Comparison of ENCODE assay signal across 8 cellular contexts in genomic region chr16:58638148-58639036, GRCh38. TPM values are rescaled to one million over a fixed set of nuclear protein-coding genes. Genes with fewer than 3 reads are reported as not detected.
A peak's percentile ranks its signal among the peaks of the same experiment; 100 is the strongest.
DNase-seq lines count a peak whose midpoint lies in the region; ATAC-seq, FAIRE-seq and TF ChIP-seq lines count a peak whose summit lies in the region.

No MANE protein-coding gene starts in this region.

- no peak for TF ChIP-seq POLR2A in NB4 (IDR thresholded peaks at IDR 0.05; ENCODE audit: extremely low read depth, insufficient read length)
- no peak for TF ChIP-seq POLR2A in endothelial cell of umbilical vein (IDR thresholded peaks at IDR 0.05; ENCODE audit: low read depth, low read length)

- no peaks in the 10 kb centered on the region for H3K79me1 ChIP-seq in neuronal stem cell (ENCODE audit: low read depth, low read length)

- no peaks in the 10 kb centered on the region for H3K36me3 ChIP-seq in endothelial cell of umbilical vein (ENCODE audit: control insufficient read depth in 2 of 2, extremely low read depth in 1 of 2, insufficient read depth in 2 of 2, low read length in 2 of 2)
- no peaks in the 10 kb centered on the region for H3K36me3 ChIP-seq in neuronal stem cell (replicated peaks in 1 of 2; ENCODE audit: control insufficient read depth in 2 of 2, insufficient read depth in 2 of 2, low read length in 2 of 2)

- DNase-seq in Daoy (ENCODE audit: low read depth) (peak; percentile 74), NB4 (ENCODE audit: low read depth) (peak; percentile 38), endothelial cell of umbilical vein (ENCODE audit: low read depth, low spot score) (peak; percentile 21), myocyte (ENCODE audit: low read depth) (peak; percentile 80), NCI-H1105 treated with DMSO at 0.1 percent for 48 hours (lab: John Stamatoyannopoulos, UW) (no peak), neuronal stem cell (ENCODE audit: low spot score) (no peak)
- no peak for DNase-seq in stimulated activated naive CD4-positive, alpha-beta T cell treated with Interleukin-2 at 50 U/mL for 16 hours (lab: John Stamatoyannopoulos, UW)

- H3K9me3 ChIP-seq in endothelial cell of umbilical vein (replicated peaks; ENCODE audit: control insufficient read depth, insufficient read depth, low read length) (no peaks in the 10 kb centered on the region), neuronal stem cell (replicated peaks in 1 of 2; ENCODE audit: control insufficient read depth in 2 of 2, insufficient read depth in 1 of 2, low read depth in 1 of 2, low read length in 2 of 2) (no peaks in the 10 kb centered on the region)

- H3K9ac ChIP-seq in endothelial cell of umbilical vein (replicated peaks; ENCODE audit: extremely low read depth, insufficient read depth, low read length) (no peak overlapping the region), neuronal stem cell (ENCODE audit: low read depth, low read length, poor library complexity) (no peak overlapping the region)

- H3K18ac ChIP-seq in neuronal stem cell (ENCODE audit: low read length): no peak overlapping the region

- H3K79me2 ChIP-seq in endothelial cell of umbilical vein (ENCODE audit: control insufficient read depth, insufficient read depth, low read length): no peaks in the 10 kb centered on the region

- no peak overlapping the region for H2BK15ac ChIP-seq in neuronal stem cell (ENCODE audit: low read length)

- no peak overlapping the region for H3K27ac ChIP-seq in endothelial cell of umbilical vein (ENCODE audit: insufficient read depth, low read depth, low read length)
- H3K27ac ChIP-seq in neuronal stem cell (replicated peaks; ENCODE audit: low read length): no peak overlapping the region

- H3K27me3 ChIP-seq in endothelial cell of umbilical vein (ENCODE audit: control insufficient read depth in 2 of 2, insufficient read depth in 2 of 2, low read length in 2 of 2) (peaks cover 0 to 3% of the 10 kb centered on the region in 2 experiments), neuronal stem cell (ENCODE audit: control insufficient read depth in 3 of 3, insufficient read depth in 3 of 3, low read depth in 1 of 3, low read length in 3 of 3) (peaks cover 0 to 6% (median 0%) of the 10 kb centered on the region in 3 experiments)

- no peak overlapping the region for H3K4me2 ChIP-seq in endothelial cell of umbilical vein (ENCODE audit: insufficient read depth, low read length)
- H3K4me2 ChIP-seq in neuronal stem cell (ENCODE audit: insufficient read depth, low read length, poor library complexity, severe bottlenecking): no peak overlapping the region

- H3K4me1 ChIP-seq in endothelial cell of umbilical vein (ENCODE audit: control insufficient read depth, extremely low read depth, insufficient read depth, low read length) (no peaks in the 10 kb centered on the region), neuronal stem cell (ENCODE audit: control insufficient read depth in 2 of 2, insufficient read depth in 1 of 2, low read depth in 1 of 2, low read length in 2 of 2) (no peaks in the 10 kb centered on the region)

- H2AK5ac ChIP-seq in neuronal stem cell (ENCODE audit: low read depth, low read length): no peak overlapping the region

- no peak for ATAC-seq in HG03354 (IDR thresholded peaks at IDR 0.05; ENCODE audit: poor library complexity, severe bottlenecking, unreplicated experiment)

- TF ChIP-seq CTCF in NB4 (IDR thresholded peaks at IDR 0.05; ENCODE audit: low read depth, low read length): no peak
- no peak for TF ChIP-seq CTCF in endothelial cell of umbilical vein (IDR thresholded peaks at IDR 0.05; ENCODE audit: extremely low read depth in 1 of 2, insufficient read depth in 1 of 2, low read depth in 1 of 2, low read length in 2 of 2)

- no peak overlapping the region for H2BK5ac ChIP-seq in neuronal stem cell (ENCODE audit: low read length)

- no peak overlapping the region for H2BK120ac ChIP-seq in neuronal stem cell (ENCODE audit: low read depth, low read length)

- H4K91ac ChIP-seq in neuronal stem cell (ENCODE audit: low read depth, low read length, poor library complexity): no peak overlapping the region

- H2AFZ ChIP-seq in endothelial cell of umbilical vein (ENCODE audit: low read depth, low read length): no peak overlapping the region
- H2AFZ ChIP-seq in neuronal stem cell (ENCODE audit: low read length): no peak overlapping the region

- H3K9me1 ChIP-seq in endothelial cell of umbilical vein (replicated peaks; ENCODE audit: control insufficient read depth, extremely low read depth, insufficient read depth, low read length): no peaks in the 10 kb centered on the region

- CTCF ChIA-PET in endothelial cell of umbilical vein (lab: Charles Lee): interaction anchor here (0.7 to 1.6 kb wide), 5 partner anchors 14 to 302 kb away, joined by 3 to 7 read pairs (median 3); no protein-coding TSS in a partner anchor

- WGBS in neuronal stem cell (ENCODE audit: extremely low coverage in 2 of 2, insufficient read length in 2 of 2, insufficient replicate concordance in 1 of 2), 2 donors: no CpG with 5 or more reads among the region's 8 CpGs

- no peak overlapping the region for H2BK12ac ChIP-seq in neuronal stem cell (ENCODE audit: low read length)

- H3K14ac ChIP-seq in neuronal stem cell (ENCODE audit: low read length): no peak overlapping the region

- no peak overlapping the region for H3K4ac ChIP-seq in neuronal stem cell (ENCODE audit: low read length)

- no peak overlapping the region for H3K4me3 ChIP-seq in NB4 (ENCODE audit: low read depth, low read length)
- H3K4me3 ChIP-seq in endothelial cell of umbilical vein (replicated peaks in 1 of 3; ENCODE audit: insufficient read depth in 1 of 3, low read depth in 1 of 3, low read length in 3 of 3): no peak overlapping the region
- H3K4me3 ChIP-seq in neuronal stem cell (ENCODE audit: low read length in 2 of 2): no peak overlapping the region

- H4K20me1 ChIP-seq in endothelial cell of umbilical vein (replicated peaks; ENCODE audit: control insufficient read depth, extremely low read depth, insufficient read depth, low read length): no peaks in the 10 kb centered on the region

- no peak overlapping the region for H4K8ac ChIP-seq in neuronal stem cell (ENCODE audit: low read depth, low read length)

- no TSS peak for BruUV-seq in endothelial cell of umbilical vein (replicated peaks; lab: Mats Ljungman, UMichigan)

- POLR2A ChIA-PET in endothelial cell of umbilical vein (lab: Charles Lee): no interaction called here

- FAIRE-seq in endothelial cell of umbilical vein (lab: Jason Lieb, UNC): peak; percentile 59

- dilution Hi-C loops in endothelial cell of umbilical vein (cut with MboI; ENCODE audit: extremely low pct_ligation_motif_present, low sequenced_read_pairs): no loop called here

- intact Hi-C loops in endothelial cell of umbilical vein (cut with micrococcal nuclease): loop anchor here (10.0 kb wide), 1 partner anchor 744 kb away; no protein-coding TSS in a partner anchor

- no peak overlapping the region for H3K23ac ChIP-seq in neuronal stem cell (ENCODE audit: low read depth, low read length, poor library complexity)

TF ChIP-seq in endothelial cell of umbilical vein, 7 proteins besides CTCF, POLR2A, EP300 and RAD21:
- TF ChIP-seq GATA2 (IDR thresholded peaks at IDR 0.05; ENCODE audit: insufficient read depth, insufficient read length, low read depth, low read length): no peak
- no peak for TF ChIP-seq JUN (IDR thresholded peaks at IDR 0.05; ENCODE audit: borderline replicate concordance, insufficient read depth, insufficient read length, low read depth)
- no peak for TF ChIP-seq EZH2 (IDR thresholded peaks at IDR 0.05; ENCODE audit: borderline replicate concordance, low read depth, low read length, severe bottlenecking)
- no peak for TF ChIP-seq FOS (IDR thresholded peaks at IDR 0.05; ENCODE audit: borderline replicate concordance, insufficient read depth, low read length)
- no peak for TF ChIP-seq POLR2AphosphoS5 (IDR thresholded peaks at IDR 0.05; ENCODE audit: insufficient read depth, low read depth, low read length)
- no peak for TF ChIP-seq MYC (IDR thresholded peaks at IDR 0.05; ENCODE audit: low read depth, low read length)
- TF ChIP-seq MAX (IDR thresholded peaks at IDR 0.05; ENCODE audit: insufficient read depth, insufficient read length): no peak

RNA-seq across cellular contexts. Expression of gene CNOT1, which starts 8.8 kb away (rescaled TPM):
- 59.3 and 63.9 TPM in 2 replicates for total RNA-seq in Daoy (2014; rRNA removed; shearing (Covaris generic))
- 150 and 151 TPM in 2 replicates for total RNA-seq in endothelial cell of umbilical vein
- polyA plus RNA-seq in endothelial cell of umbilical vein: 129 and 142 TPM in 2 replicates
- 115 and 122 TPM in 2 replicates for polyA plus RNA-seq in endothelial cell of umbilical vein (2011; cell fraction: cytosol; rRNA removed)
- 254 and 261 TPM in 2 replicates for polyA plus RNA-seq in endothelial cell of umbilical vein (2011; cell fraction: nucleus; rRNA removed)
- polyA plus RNA-seq in endothelial cell of umbilical vein (2012): 101 and 128 TPM in 2 replicates
- polyA minus RNA-seq in endothelial cell of umbilical vein: 718 and 765 TPM in 2 replicates
- polyA minus RNA-seq in endothelial cell of umbilical vein (2011; cell fraction: cytosol; rRNA and poly(A)+ RNA removed): 315 TPM
- 289 and 426 TPM in 2 replicates for polyA minus RNA-seq in endothelial cell of umbilical vein (2011; cell fraction: nucleus; rRNA and poly(A)+ RNA removed)
- 73.7 and 79.2 TPM in 2 replicates for total RNA-seq in myocyte
- 55.3 TPM for polyA plus RNA-seq in myocyte (2012)
- polyA plus RNA-seq in neuronal stem cell (2013, experiment 1 of 2): 97.9 TPM
- polyA plus RNA-seq in neuronal stem cell (2013, experiment 2 of 2): 97.0 TPM

RNA-seq across cellular contexts. Expression of gene SLC38A7, which starts 46.2 kb away (rescaled TPM):
- total RNA-seq in Daoy (2014; rRNA removed; shearing (Covaris generic)): 6.6 and 7.8 TPM in 2 replicates
- total RNA-seq in endothelial cell of umbilical vein (44.4 and 45.5 TPM in 2 replicates), myocyte (19.5 and 20.3 TPM in 2 replicates)
- 33.2 and 40.0 TPM in 2 replicates for polyA plus RNA-seq in endothelial cell of umbilical vein
- polyA plus RNA-seq in endothelial cell of umbilical vein (2011; cell fraction: cytosol; rRNA removed): 18.7 and 18.8 TPM in 2 replicates
- 49.6 and 64.1 TPM in 2 replicates for polyA plus RNA-seq in endothelial cell of umbilical vein (2011; cell fraction: nucleus; rRNA removed)
- polyA plus RNA-seq in endothelial cell of umbilical vein (2012): 26.8 and 26.9 TPM in 2 replicates
- polyA minus RNA-seq in endothelial cell of umbilical vein: 57.1 and 59.2 TPM in 2 replicates
- 16.6 TPM for polyA minus RNA-seq in endothelial cell of umbilical vein (2011; cell fraction: cytosol; rRNA and poly(A)+ RNA removed)
- 37.0 and 44.5 TPM in 2 replicates for polyA minus RNA-seq in endothelial cell of umbilical vein (2011; cell fraction: nucleus; rRNA and poly(A)+ RNA removed)
- 31.0 TPM for polyA plus RNA-seq in myocyte (2012)
- 6.3 TPM for polyA plus RNA-seq in neuronal stem cell (2013, experiment 1 of 2)
- polyA plus RNA-seq in neuronal stem cell (2013, experiment 2 of 2): 6.3 TPM

Comparison
In these comparisons a context has a peak if more than half of its experiments do, and no peak if none do; other contexts are left out.
1. DNase-seq: peak in Daoy (single experiment), NB4 (single experiment), endothelial cell of umbilical vein (single experiment) and myocyte (single experiment); none in NCI-H1105 treated with DMSO at 0.1 percent for 48 hours (single experiment), stimulated activated naive CD4-positive, alpha-beta T cell treated with Interleukin-2 at 50 U/mL for 16 hours (single experiment) and neuronal stem cell (single experiment).